ENCODE assay signal across 21 cellular contexts in the genomic region with DNA sequence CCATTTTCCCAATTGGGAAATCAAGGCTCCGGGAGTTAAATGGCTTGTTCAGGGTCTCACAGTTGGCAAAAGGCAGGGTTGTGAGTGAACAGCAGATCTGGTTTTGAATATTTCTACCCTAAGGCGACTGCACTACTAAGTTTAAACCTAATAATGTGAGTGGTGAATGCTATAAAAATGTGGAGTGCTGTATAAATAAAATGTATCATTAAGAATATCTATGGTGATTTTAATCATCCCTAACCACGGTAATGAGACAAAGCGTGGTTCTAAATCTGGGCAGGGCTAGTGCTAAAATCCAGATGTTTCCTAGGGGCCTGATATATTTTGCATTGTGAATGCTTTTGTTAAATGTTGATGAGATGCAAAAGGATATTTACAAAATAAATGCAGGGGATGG.
"Had no signal": no experiment of that assay in that cellular context is flagged by ENCODE, and none has a peak within 500 bp of the region (broad histone marks: within the 10 kb centered on the region; RNA-seq: fewer than 3 reads in every experiment).

No MANE protein-coding gene starts in this region.

- H3K9me3 ChIP-seq: gastrocnemius medialis, upper lobe of left lung had no signal

- H3K4me3 ChIP-seq: gastrocnemius medialis, smooth muscle cell, upper lobe of left lung had no signal

- H3K27me3 ChIP-seq: gastrocnemius medialis, upper lobe of left lung had no signal

- H3K27ac Mint-ChIP-seq: activated CD4-positive, alpha-beta memory T cell treated with anti-CD3 and anti-CD28 coated beads, Interleukin-2, amount 10 ng/mL, durations not matched to agents 7 days and 5 days; activated naive CD8-positive, alpha-beta T cell; naive thymus-derived CD8-positive, alpha-beta T cell; progenitor cell of endocrine pancreas had no signal

- H3K4me2 ChIP-seq: smooth muscle cell had no signal

- H3K4me1 Mint-ChIP-seq: activated CD4-positive, alpha-beta memory T cell treated with anti-CD3 and anti-CD28 coated beads, Interleukin-2, amount 10 ng/mL, durations not matched to agents 7 days and 5 days; central memory CD8-positive, alpha-beta T cell had no signal

- H3K9me3 Mint-ChIP-seq: activated CD4-positive, alpha-beta memory T cell treated with anti-CD3 and anti-CD28 coated beads, Interleukin-2, amount 10 ng/mL, durations not matched to agents 7 days and 5 days; activated T-cell treated with anti-CD3 and anti-CD28 coated beads, Interleukin-2, amount 50 U/mL, for 4 hours; central memory CD8-positive, alpha-beta T cell; naive thymus-derived CD8-positive, alpha-beta T cell; WTC11 had no signal

- H3K27me3 Mint-ChIP-seq: activated CD4-positive, alpha-beta memory T cell treated with anti-CD3 and anti-CD28 coated beads, Interleukin-2, amount 10 ng/mL, durations not matched to agents 7 days and 5 days; activated naive CD8-positive, alpha-beta T cell; central memory CD8-positive, alpha-beta T cell; naive thymus-derived CD8-positive, alpha-beta T cell; progenitor cell of endocrine pancreas; T-helper 17 cell had no signal

- H3K27ac ChIP-seq: epithelial cell of prostate had no signal

- H3K36me3 ChIP-seq: gastrocnemius medialis, upper lobe of left lung had no signal

- H3K4me3 Mint-ChIP-seq: activated CD4-positive, alpha-beta memory T cell treated with anti-CD3 and anti-CD28 coated beads, Interleukin-2, amount 10 ng/mL, durations not matched to agents 7 days and 5 days; activated naive CD8-positive, alpha-beta T cell; activated T-cell treated with anti-CD3 and anti-CD28 coated beads, Interleukin-2, amount 50 U/mL, for 4 hours; central memory CD8-positive, alpha-beta T cell; naive thymus-derived CD8-positive, alpha-beta T cell; T-helper 17 cell; WTC11 had no signal

- ATAC-seq: activated T-cell treated with anti-CD3 and anti-CD28 coated beads, Interleukin-2, amount 50 U/mL, for 4 hours; gastrocnemius medialis; left lobe of liver; naive thymus-derived CD8-positive, alpha-beta T cell; T-helper 17 cell had no signal

- DNase-seq: activated CD4-positive, alpha-beta memory T cell treated with anti-CD3 and anti-CD28 coated beads, Interleukin-2, amount 10 ng/mL, durations not matched to agents 7 days and 5 days; activated CD4-positive, alpha-beta T cell treated with anti-CD3 and anti-CD28 coated beads for 4 hours; activated gamma-delta T cell; activated T-cell treated with anti-CD3 and anti-CD28 coated beads, Interleukin-2, amount 50 U/mL, for 4 hours; amniotic stem cell; effector CD8-positive, alpha-beta T cell; gastrocnemius medialis; islet precursor cell; stimulated activated CD4-positive, alpha-beta T cell treated with anti-CD3 and anti-CD28 coated beads, Interleukin-4, amount 100 ng/mL, for 4 hours; stimulated activated CD8-positive, alpha-beta memory T cell treated with anti-CD3 and anti-CD28 coated beads, Interleukin-4, amount 100 ng/mL, for 48 hours; stimulated activated naive CD4-positive, alpha-beta T cell treated with Interleukin-2 at 50 U/mL for 16 hours; T-helper 17 cell; upper lobe of left lung had no signal

- H3K36me3 Mint-ChIP-seq: activated naive CD8-positive, alpha-beta T cell; WTC11 had no signal
